8 cellular contexts compared by ENCODE assay signal in the genomic region with DNA sequence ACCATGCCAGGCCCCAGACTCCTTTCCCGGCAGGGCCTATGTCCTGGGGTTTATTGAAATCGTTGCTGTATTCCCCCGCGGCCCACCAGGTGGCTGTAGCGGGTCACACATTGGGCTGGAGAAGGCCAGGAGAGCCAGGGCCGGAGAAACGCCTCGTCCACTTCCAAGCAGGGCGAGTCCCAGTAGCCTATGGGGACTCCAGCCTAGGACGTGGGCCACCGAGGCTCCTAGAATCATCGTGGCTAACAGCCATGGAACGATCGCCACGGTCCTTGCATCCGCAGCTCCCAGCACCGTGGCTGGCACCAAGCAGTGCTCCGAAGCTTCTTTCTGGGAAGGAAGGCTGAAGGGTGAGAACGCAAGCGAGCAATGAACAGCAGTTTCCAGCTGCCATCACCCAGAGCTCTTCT.
DNase-seq lines count a peak whose midpoint lies in the region; ATAC-seq and TF ChIP-seq lines count a peak whose summit lies in the region.

No MANE protein-coding gene starts in this region.

- H3K27ac Mint-ChIP-seq in type B pancreatic cell: no peak overlapping the region

- no peaks in the 10 kb centered on the region for H3K27me3 ChIP-seq in Loucy (ENCODE audit: insufficient read depth, low read length, poor library complexity, severe bottlenecking)
- no peaks in the 10 kb centered on the region for H3K27me3 ChIP-seq in colonic mucosa
- no peaks in the 10 kb centered on the region for H3K27me3 ChIP-seq in liver (ENCODE audit: control insufficient read depth in 4 of 4, insufficient read depth in 4 of 4, low read length in 3 of 4)

- H3K27ac ChIP-seq in colonic mucosa (no peak overlapping the region), liver (ENCODE audit: low read depth in 1 of 2, low read length in 2 of 2) (no peak overlapping the region)

- H3K4me3 Mint-ChIP-seq in type B pancreatic cell: no peak overlapping the region

- DNase-seq in DMS53 (lab: John Stamatoyannopoulos, UW): peak; percentile 80
- peak; percentile 59 for DNase-seq in colonic mucosa
- DNase-seq in type B pancreatic cell (ENCODE audit: extremely low spot score, unreplicated experiment): no peak
- no peak for DNase-seq in activated naive CD4-positive, alpha-beta T cell treated with anti-CD3 and anti-CD28 coated beads, Interleukin-2, amount 50 U/mL, for 16 hours
- DNase-seq in GOT3 (lab: John Stamatoyannopoulos, UW): no peak

- no peak overlapping the region for H3K4me3 ChIP-seq in Loucy (ENCODE audit: low read length, poor library complexity, severe bottlenecking)
- no peak overlapping the region for H3K4me3 ChIP-seq in colonic mucosa
- no peak overlapping the region for H3K4me3 ChIP-seq in liver (ENCODE audit: low read depth in 1 of 3, low read length in 3 of 3)

- intact Hi-C loops in colonic mucosa (cut with DNase I): no loop called here

- H3K4me2 ChIP-seq in Loucy (ENCODE audit: low read depth, low read length, poor library complexity, severe bottlenecking): no peak overlapping the region

- H3K36me3 ChIP-seq in Loucy (ENCODE audit: insufficient read depth, low read length): no peaks in the 10 kb centered on the region
- no peaks in the 10 kb centered on the region for H3K36me3 ChIP-seq in colonic mucosa
- no peaks in the 10 kb centered on the region for H3K36me3 ChIP-seq in liver (ENCODE audit: control insufficient read depth in 4 of 4, insufficient read depth in 3 of 4, low read depth in 1 of 4, low read length in 3 of 4)

- H3K9me2 ChIP-seq in Loucy (replicated peaks; ENCODE audit: low read depth, low read length): no peaks in the 10 kb centered on the region

- H3K79me2 ChIP-seq in Loucy (ENCODE audit: insufficient read depth, low read length): no peaks in the 10 kb centered on the region

- peaks cover 23% of the 10 kb centered on the region for H3K27me3 Mint-ChIP-seq in type B pancreatic cell

- 30% methylated on average over 20 of the region's 20 CpGs for WGBS in liver

- H3K4me1 Mint-ChIP-seq in type B pancreatic cell (ENCODE audit: unreplicated experiment): no peaks in the 10 kb centered on the region

- no peak for ATAC-seq in HG02840 (IDR thresholded peaks at IDR 0.05; ENCODE audit: low FRiP score, unreplicated experiment)

- no peaks in the 10 kb centered on the region for H4K20me1 ChIP-seq in Loucy (ENCODE audit: insufficient read depth, low read length, poor library complexity, severe bottlenecking)

- H3K9me3 ChIP-seq in Loucy (ENCODE audit: insufficient read depth, low read depth, low read length) (no peaks in the 10 kb centered on the region), colonic mucosa (no peaks in the 10 kb centered on the region), liver (ENCODE audit: control insufficient read depth in 4 of 4, low read length in 3 of 4) (no peaks in the 10 kb centered on the region)

- H3K9ac ChIP-seq in Loucy (ENCODE audit: low read depth, low read length, poor library complexity, severe bottlenecking): no peak overlapping the region
- no peak overlapping the region for H3K9ac ChIP-seq in colonic mucosa (ENCODE audit: low read depth in 2 of 2, low read length in 2 of 2)
- H3K9ac ChIP-seq in liver (ENCODE audit: low read depth in 1 of 2, low read length in 2 of 2): no peak overlapping the region

- H3K36me3 Mint-ChIP-seq in type B pancreatic cell: no peaks in the 10 kb centered on the region

- no peaks in the 10 kb centered on the region for H3F3A ChIP-seq in Loucy (ENCODE audit: low read depth)

- H3K9me3 Mint-ChIP-seq in type B pancreatic cell: no peaks in the 10 kb centered on the region

- no peaks in the 10 kb centered on the region for H3K4me1 ChIP-seq in Loucy (ENCODE audit: insufficient read depth, low read length, poor library complexity, severe bottlenecking)
- H3K4me1 ChIP-seq in colonic mucosa: no peaks in the 10 kb centered on the region
- H3K4me1 ChIP-seq in liver (ENCODE audit: control insufficient read depth in 4 of 4, insufficient read depth in 4 of 4, low read length in 3 of 4): peaks cover 0 to 3% (median 0%) of the 10 kb centered on the region in 4 donors

- H2AFZ ChIP-seq in Loucy (ENCODE audit: low read length): no peak overlapping the region

- peak; percentile 68 for TF ChIP-seq CTCF in Loucy (conservative IDR thresholded peaks at IDR 0.05; ENCODE audit: low read length)
- peak; percentile 46 for TF ChIP-seq CTCF in colonic mucosa (IDR thresholded peaks at IDR 0.05)
- TF ChIP-seq CTCF in liver (IDR thresholded peaks at IDR 0.05; ENCODE audit: low read depth, low read length, missing input control): peak; percentile 66
- TF ChIP-seq CTCF in type B pancreatic cell (conservative IDR thresholded peaks at IDR 0.05): peak; percentile 82

- TF ChIP-seq RAD21 in liver (IDR thresholded peaks at IDR 0.05): peak; percentile 81 to 90

TF ChIP-seq in liver, 16 proteins besides CTCF, POLR2A, EP300 and RAD21:
- TF ChIP-seq FOXA1 (IDR thresholded peaks at IDR 0.05) (no peak), REST (IDR thresholded peaks at IDR 0.05) (no peak), HNF4G (IDR thresholded peaks at IDR 0.05) (no peak), FOXA2 (IDR thresholded peaks at IDR 0.05) (no peak), YY1 (IDR thresholded peaks at IDR 0.05) (no peak), EGR1 (IDR thresholded peaks at IDR 0.05; ENCODE audit: low read depth in 2 of 2) (no peak), SP1 (IDR thresholded peaks at IDR 0.05) (no peak)
- TF ChIP-seq, protein P1, sequence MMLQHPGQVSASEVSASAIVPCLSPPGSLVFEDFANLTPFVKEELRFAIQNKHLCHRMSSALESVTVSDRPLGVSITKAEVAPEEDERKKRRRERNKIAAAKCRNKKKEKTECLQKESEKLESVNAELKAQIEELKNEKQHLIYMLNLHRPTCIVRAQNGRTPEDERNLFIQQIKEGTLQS (IDR thresholded peaks at IDR 0.05): no peak

Comparison
In these comparisons a context has a peak if more than half of its experiments do, and no peak if none do; other contexts are left out.
1. DNase-seq: peak in DMS53 (single experiment) and colonic mucosa (single experiment); none in type B pancreatic cell (single experiment), activated naive CD4-positive, alpha-beta T cell treated with anti-CD3 and anti-CD28 coated beads, Interleukin-2, amount 50 U/mL, for 16 hours (single experiment) and GOT3 (single experiment).
2. Peak in every context shown above with its lines, with median percentiles within 50 percentile points of each other: CTCF ChIP-seq.